ENCODE assay signal across 1 cellular context in the genomic region with DNA sequence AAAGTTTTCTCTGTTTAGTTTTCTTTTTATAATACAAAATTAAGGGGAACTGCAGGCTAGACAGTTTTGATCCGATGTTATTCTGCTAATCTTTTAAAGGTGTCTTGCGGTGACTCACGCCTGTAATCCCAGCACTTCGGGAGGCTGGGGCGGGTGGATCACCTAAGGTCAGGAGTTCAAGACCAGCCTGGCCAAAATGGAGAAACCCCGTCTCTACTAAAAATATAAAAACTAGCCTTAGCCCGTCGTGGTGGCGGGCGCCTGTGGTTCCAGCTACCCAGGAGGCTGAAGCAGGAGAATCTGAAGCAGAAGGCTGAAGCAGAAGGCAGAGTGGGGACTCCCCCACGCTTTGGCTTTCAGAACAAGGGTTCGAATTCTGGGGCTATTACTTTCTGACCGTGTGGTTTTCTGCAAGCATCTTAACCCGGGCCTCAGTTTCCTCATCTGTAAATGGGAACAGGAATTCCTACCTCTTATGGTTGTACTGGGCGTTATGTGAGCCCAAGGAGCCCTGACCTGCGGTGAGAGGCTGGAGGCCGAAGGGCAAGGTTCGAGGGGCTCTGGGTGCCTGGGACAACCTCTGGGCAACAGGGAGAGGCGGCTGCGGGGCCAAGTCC.
TF ChIP-seq lines count a peak whose summit lies in the region.

No MANE protein-coding gene starts in this region.

TF ChIP-seq in GM12878, 131 proteins besides CTCF, POLR2A, EP300 and RAD21 (continued from another document):
- TF ChIP-seq, protein P1, sequence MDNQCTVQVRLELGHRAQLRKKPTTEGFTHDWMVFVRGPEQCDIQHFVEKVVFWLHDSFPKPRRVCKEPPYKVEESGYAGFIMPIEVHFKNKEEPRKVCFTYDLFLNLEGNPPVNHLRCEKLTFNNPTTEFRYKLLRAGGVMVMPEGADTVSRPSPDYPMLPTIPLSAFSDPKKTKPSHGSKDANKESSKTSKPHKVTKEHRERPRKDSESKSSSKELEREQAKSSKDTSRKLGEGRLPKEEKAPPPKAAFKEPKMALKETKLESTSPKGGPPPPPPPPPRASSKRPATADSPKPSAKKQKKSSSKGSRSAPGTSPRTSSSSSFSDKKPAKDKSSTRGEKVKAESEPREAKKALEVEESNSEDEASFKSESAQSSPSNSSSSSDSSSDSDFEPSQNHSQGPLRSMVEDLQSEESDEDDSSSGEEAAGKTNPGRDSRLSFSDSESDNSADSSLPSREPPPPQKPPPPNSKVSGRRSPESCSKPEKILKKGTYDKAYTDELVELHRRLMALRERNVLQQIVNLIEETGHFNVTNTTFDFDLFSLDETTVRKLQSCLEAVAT (IDR thresholded peaks at IDR 0.05) = peak; percentile 14; the same call in 1 of the 2 replicates
- TF ChIP-seq, protein P2, sequence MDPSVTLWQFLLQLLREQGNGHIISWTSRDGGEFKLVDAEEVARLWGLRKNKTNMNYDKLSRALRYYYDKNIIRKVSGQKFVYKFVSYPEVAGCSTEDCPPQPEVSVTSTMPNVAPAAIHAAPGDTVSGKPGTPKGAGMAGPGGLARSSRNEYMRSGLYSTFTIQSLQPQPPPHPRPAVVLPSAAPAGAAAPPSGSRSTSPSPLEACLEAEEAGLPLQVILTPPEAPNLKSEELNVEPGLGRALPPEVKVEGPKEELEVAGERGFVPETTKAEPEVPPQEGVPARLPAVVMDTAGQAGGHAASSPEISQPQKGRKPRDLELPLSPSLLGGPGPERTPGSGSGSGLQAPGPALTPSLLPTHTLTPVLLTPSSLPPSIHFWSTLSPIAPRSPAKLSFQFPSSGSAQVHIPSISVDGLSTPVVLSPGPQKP (IDR thresholded peaks at IDR 0.05; ENCODE audit: low read depth, low read length) = no peak
